ENCODE assay signal across 18 cellular contexts in the genomic region with DNA sequence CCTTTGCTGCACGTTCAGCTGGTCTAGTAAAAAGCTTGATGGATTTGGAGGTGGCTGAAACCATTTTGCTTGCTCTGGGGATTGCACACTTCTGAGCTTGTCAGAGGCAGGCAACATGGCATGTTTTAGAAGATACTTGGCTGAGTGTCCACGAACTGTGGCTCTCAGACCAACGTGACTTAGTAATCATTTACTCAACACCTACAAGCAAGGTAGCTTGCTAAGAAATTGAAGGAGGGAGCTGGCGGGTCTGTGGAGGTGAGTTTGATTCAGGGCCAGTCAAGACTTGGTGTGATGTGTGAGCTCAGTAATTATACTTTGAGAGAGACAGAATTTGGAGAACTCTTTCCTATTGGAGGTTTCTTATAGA.
DNase-seq lines count a peak whose midpoint lies in the region; ATAC-seq, FAIRE-seq and TF ChIP-seq lines count a peak whose summit lies in the region.
"Had no signal": no experiment of that assay in that cellular context is flagged by ENCODE, and none has a peak within 500 bp of the region (broad histone marks: within the 10 kb centered on the region; RNA-seq: fewer than 3 reads in every experiment).

No MANE protein-coding gene starts in this region.

- DNase-seq in A549 (ENCODE audit: low read depth in 1 of 2, low spot score in 1 of 2) (no peak), RWPE1 (ENCODE audit: low spot score) (no peak), right cardiac atrium (no peak), renal cortical epithelial cell (ENCODE audit: low read depth) (peak; percentile 80), hypothalamus (lab: John Stamatoyannopoulos, UW) (no peak), prostate gland (ENCODE audit: low spot score) (no peak), COLO829 (ENCODE audit: low spot score) (no peak)
- DNase-seq: activated CD4-positive, alpha-beta memory T cell treated with anti-CD3 and anti-CD28 coated beads, Interleukin-2, amount 10 ng/mL, durations not matched to agents 7 days and 5 days; adrenal gland; kidney glomerular epithelial cell; naive B cell; NCI-H2081 treated with DMSO at 0.1 percent for 48 hours; Peyer's patch; upper lobe of left lung had no signal

- TF ChIP-seq POLR2A in A549 (IDR thresholded peaks at IDR 0.05; ENCODE audit: low read length) (no peak), prostate gland (IDR thresholded peaks at IDR 0.05) (no peak)

- no peaks in the 10 kb centered on the region for H3K27me3 ChIP-seq in right cardiac atrium (ENCODE audit: control insufficient read depth, insufficient read depth)
- no peaks in the 10 kb centered on the region for H3K27me3 ChIP-seq in prostate gland (replicated peaks; ENCODE audit: insufficient read depth)
- H3K27me3 ChIP-seq: adrenal gland, Peyer's patch, upper lobe of left lung had no signal

- H3K27ac ChIP-seq in A549, result peak overlapping the region; percentile 60 to 81; a peak in 4 of 6 replicates
- peak overlapping the region; percentile 87; the same call in 1 of the 2 replicates for H3K27ac ChIP-seq in RWPE1
- H3K27ac ChIP-seq in right cardiac atrium (ENCODE audit: low read length), result peak overlapping the region; percentile 76
- no peak overlapping the region for H3K27ac ChIP-seq in prostate gland
- H3K27ac ChIP-seq: upper lobe of left lung had no signal

- TF ChIP-seq EP300 in A549 (IDR thresholded peaks at IDR 0.05), result no peak

- no peak for TF ChIP-seq CTCF in A549 (IDR thresholded peaks at IDR 0.05)
- no peak for TF ChIP-seq CTCF in RWPE1 (conservative IDR thresholded peaks at IDR 0.05; ENCODE audit: low read depth)
- no peak for TF ChIP-seq CTCF in prostate gland (IDR thresholded peaks at IDR 0.05)

- H3K36me3 ChIP-seq in prostate gland, result no peaks in the 10 kb centered on the region
- H3K36me3 ChIP-seq: adrenal gland, Peyer's patch, upper lobe of left lung had no signal

- H3K4me1 ChIP-seq in A549 (peaks cover 34% of the 10 kb centered on the region), right cardiac atrium (ENCODE audit: control insufficient read depth, insufficient read depth, low read length) (peaks cover 7% of the 10 kb centered on the region), prostate gland (replicated peaks) (no peaks in the 10 kb centered on the region)

- H3K9me3 ChIP-seq in A549, result no peaks in the 10 kb centered on the region
- no peaks in the 10 kb centered on the region for H3K9me3 ChIP-seq in right cardiac atrium (ENCODE audit: control insufficient read depth, low read length)
- H3K9me3 ChIP-seq in prostate gland, result no peaks in the 10 kb centered on the region
- H3K9me3 ChIP-seq: adrenal gland, Peyer's patch, upper lobe of left lung had no signal

- FAIRE-seq in A549 (lab: Jason Lieb, UNC), result no peak
- FAIRE-seq: colon, endothelial cell of umbilical vein, GM12891 had no signal

- intact Hi-C loops in right cardiac atrium (cut with DNase I), result loop anchor here in 1 of 4 donors (5.0 kb wide), 1 partner anchor 298 kb away; no protein-coding TSS in a partner anchor
- intact Hi-C loops in prostate gland (cut with DNase I), result no loop called here

- H3K4me3 ChIP-seq in A549, result no peak overlapping the region
- no peak overlapping the region for H3K4me3 ChIP-seq in right cardiac atrium (ENCODE audit: low read length)
- no peak overlapping the region for H3K4me3 ChIP-seq in prostate gland
- H3K4me3 ChIP-seq: adrenal gland, Peyer's patch, upper lobe of left lung had no signal

- no peak for ATAC-seq in A549
- ATAC-seq in right cardiac atrium, result no peak
- no peak for ATAC-seq in GM19463 (IDR thresholded peaks at IDR 0.05; ENCODE audit: unreplicated experiment)

- POLR2A ChIA-PET in A549 (lab: Yijun Ruan, JAX) (interaction anchor here (0.7 kb wide), 1 partner anchor 306 kb away, joined by 3 read pairs; no protein-coding TSS in a partner anchor), RWPE1 (lab: Yijun Ruan, JAX; ENCODE audit: low non-redundant PET) (no interaction called here)

- H3K4me2 ChIP-seq in A549, result peak overlapping the region; percentile 57

- TF ChIP-seq RAD21 in A549 (conservative IDR thresholded peaks at IDR 0.05 in 1 of 2, IDR thresholded peaks at IDR 0.05 in 1 of 2), result no peak

- CTCF ChIA-PET in A549 (lab: Yijun Ruan, JAX) (interaction anchor here (0.5 to 2.3 kb wide), 4 partner anchors 13 to 1265 kb away, joined by 3 to 7 read pairs (median 4); no protein-coding TSS in a partner anchor), RWPE1 (lab: Yijun Ruan, JAX) (interaction anchor here (0.6 kb wide), 1 partner anchor 306 kb away, joined by 4 read pairs; no protein-coding TSS in a partner anchor)

- WGBS in A549 (ENCODE audit: missing lambda C conversion rate), result 39% methylated on average over 3 of the region's 4 CpGs
- WGBS in right cardiac atrium, result 52% methylated on average over 4 of the region's 4 CpGs
- 47% methylated on average over 4 of the region's 4 CpGs for WGBS in prostate gland

TF ChIP-seq in A549, 52 proteins besides CTCF, POLR2A, EP300 and RAD21:
- TF ChIP-seq KDM1A (IDR thresholded peaks at IDR 0.05; ENCODE audit: low read depth) (no peak), MAFK (IDR thresholded peaks at IDR 0.05; ENCODE audit: partially characterized antibody) (no peak), JUNB (IDR thresholded peaks at IDR 0.05) (no peak)
- TF ChIP-seq, protein P1, sequence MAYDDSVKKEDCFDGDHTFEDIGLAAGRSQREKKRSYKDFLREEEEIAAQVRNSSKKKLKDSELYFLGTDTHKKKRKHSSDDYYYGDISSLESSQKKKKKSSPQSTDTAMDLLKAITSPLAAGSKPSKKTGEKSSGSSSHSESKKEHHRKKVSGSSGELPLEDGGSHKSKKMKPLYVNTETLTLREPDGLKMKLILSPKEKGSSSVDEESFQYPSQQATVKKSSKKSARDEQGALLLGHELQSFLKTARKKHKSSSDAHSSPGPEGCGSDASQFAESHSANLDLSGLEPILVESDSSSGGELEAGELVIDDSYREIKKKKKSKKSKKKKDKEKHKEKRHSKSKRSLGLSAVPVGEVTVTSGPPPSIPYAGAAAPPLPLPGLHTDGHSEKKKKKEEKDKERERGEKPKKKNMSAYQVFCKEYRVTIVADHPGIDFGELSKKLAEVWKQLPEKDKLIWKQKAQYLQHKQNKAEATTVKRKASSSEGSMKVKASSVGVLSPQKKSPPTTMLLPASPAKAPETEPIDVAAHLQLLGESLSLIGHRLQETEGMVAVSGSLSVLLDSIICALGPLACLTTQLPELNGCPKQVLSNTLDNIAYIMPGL (CRISPR knock-in tag; IDR thresholded peaks at IDR 0.05; ENCODE audit: borderline replicate concordance), result no peak

Comparison
In these comparisons a context has a peak if more than half of its experiments do, and no peak if none do; other contexts are left out.
1. H3K27ac ChIP-seq: peak in A549 (2 of 2), RWPE1 (single experiment) and right cardiac atrium (single experiment); none in prostate gland (0 of 2).